7 cellular contexts compared by ENCODE assay signal in genomic region chr19:3479177-3479818, GRCh38. TPM values are rescaled to one million over a fixed set of nuclear protein-coding genes. Genes with fewer than 3 reads are reported as not detected.
DNase-seq lines count a peak whose midpoint lies in the region; ATAC-seq and TF ChIP-seq lines count a peak whose summit lies in the region.
"Had no signal": no experiment of that assay in that cellular context is flagged by ENCODE, and none has a peak within 500 bp of the region (broad histone marks: within the 10 kb centered on the region; RNA-seq: fewer than 3 reads in every experiment).

No MANE protein-coding gene starts in this region.

- CTCF ChIA-PET in WTC11 (lab: Charles Lee): interaction anchor here (0.6 to 2.5 kb wide), 19 partner anchors 10 to 350 kb away, joined by 3 to 26 read pairs (median 4); partner anchors contain the start of gene DOHH

- H3K4me3 ChIP-seq in neural progenitor cell: no peak overlapping the region

- TF ChIP-seq CTCF in WTC11 (IDR thresholded peaks at IDR 0.05): no peak
- TF ChIP-seq CTCF in neural progenitor cell (IDR thresholded peaks at IDR 0.05): no peak

- POLR2A ChIA-PET in WTC11 (lab: Charles Lee): interaction anchor here (0.7 to 1.0 kb wide), 3 partner anchors 11 to 128 kb away, joined by 3 to 4 read pairs (median 4); no protein-coding TSS in a partner anchor

- no peaks in the 10 kb centered on the region for H3K9me3 ChIP-seq in neural progenitor cell (ENCODE audit: low read depth)

- no peaks in the 10 kb centered on the region for H3K4me1 ChIP-seq in neural progenitor cell

- H3K4me3 Mint-ChIP-seq in WTC11 (no peak overlapping the region; the same call in 1 of the 2 replicates), neural progenitor cell (no peak overlapping the region)

- peaks cover 20% of the 10 kb centered on the region for H3K4me1 Mint-ChIP-seq in WTC11
- peaks cover 14% of the 10 kb centered on the region for H3K4me1 Mint-ChIP-seq in neural progenitor cell

- H3K27ac Mint-ChIP-seq in WTC11 (no peak overlapping the region), neural progenitor cell (no peak overlapping the region)
- H3K27ac Mint-ChIP-seq: T-helper 1 cell treated with Interleukin-12 subunit alpha and Interleukin-12 subunit beta and Interleukin-4 antibody, amounts not matched to agents 30 μg/mL and 1 μg/mL, for 36 hours had no signal

- H3K9me3 Mint-ChIP-seq in WTC11 (no peaks in the 10 kb centered on the region), neural progenitor cell (no peaks in the 10 kb centered on the region)
- H3K9me3 Mint-ChIP-seq: T-helper 1 cell treated with Interleukin-12 subunit alpha and Interleukin-12 subunit beta and Interleukin-4 antibody, amounts not matched to agents 30 μg/mL and 1 μg/mL, for 36 hours had no signal

- H2AFZ ChIP-seq in neural progenitor cell (replicated peaks): no peak overlapping the region

- H3K27me3 Mint-ChIP-seq in WTC11 (ENCODE audit: low read depth) (peaks cover 6% of the 10 kb centered on the region), neural progenitor cell (ENCODE audit: insufficient read depth, low read depth) (peaks cover 17% of the 10 kb centered on the region)

- H3K27ac ChIP-seq in neural progenitor cell: no peak overlapping the region

- no peaks in the 10 kb centered on the region for H4K20me1 ChIP-seq in neural progenitor cell (ENCODE audit: low read depth)

- H3K27me3 ChIP-seq in neural progenitor cell: peaks cover 26% of the 10 kb centered on the region

- H3K36me3 Mint-ChIP-seq in WTC11 (no peaks in the 10 kb centered on the region), neural progenitor cell (no peaks in the 10 kb centered on the region)

- H3K79me2 ChIP-seq in neural progenitor cell (ENCODE audit: low read depth): no peaks in the 10 kb centered on the region

- H3K4me2 ChIP-seq in neural progenitor cell: no peak overlapping the region

- DNase-seq in KG1 (lab: John Stamatoyannopoulos, UW) (peak; percentile 91), WTC11 (ENCODE audit: low spot score) (peak; percentile 79), neural progenitor cell (ENCODE audit: low spot score) (peak; percentile 66)

- H3F3A ChIP-seq in neural progenitor cell (ENCODE audit: low read depth): peaks cover 7% of the 10 kb centered on the region

- ATAC-seq in WTC11 (peak; percentile 47), HG02642 (IDR thresholded peaks at IDR 0.05; ENCODE audit: poor library complexity, unreplicated experiment) (no peak), GM21515 (IDR thresholded peaks at IDR 0.05; ENCODE audit: unreplicated experiment) (no peak), HG03378 (IDR thresholded peaks at IDR 0.05; ENCODE audit: unreplicated experiment) (no peak)

- no peak overlapping the region for H3K9ac ChIP-seq in neural progenitor cell

- no peaks in the 10 kb centered on the region for H3K36me3 ChIP-seq in neural progenitor cell

TF ChIP-seq in WTC11, 78 proteins besides CTCF, POLR2A, EP300 and RAD21:
- TF ChIP-seq ZBTB21 (CRISPR knock-in tag; IDR thresholded peaks at IDR 0.05; ENCODE audit: borderline replicate concordance) (no peak), TEAD1 (CRISPR knock-in tag; IDR thresholded peaks at IDR 0.05) (no peak), ZNF232 (CRISPR knock-in tag; IDR thresholded peaks at IDR 0.05) (no peak)

RNA-seq across cellular contexts. Expression of gene SMIM24, which starts 1.0 kb away (rescaled TPM):
- total RNA-seq in WTC11 (2021): 2.8 to 9.9 TPM (median 7.4 TPM) in 3 replicates
- 0.81 and 1.7 TPM in 2 replicates for total RNA-seq in neural progenitor cell (ENCODE audit: low replicate concordance)

RNA-seq across cellular contexts. Expression of gene SMIM44, which starts 3.9 kb away (rescaled TPM):
- not detected in 3 replicates for total RNA-seq in WTC11 (2021)
- not detected in 2 replicates for total RNA-seq in neural progenitor cell (ENCODE audit: low replicate concordance)

RNA-seq across cellular contexts. Expression of gene DOHH, which starts 21.2 kb away (rescaled TPM):
- total RNA-seq in WTC11 (2021) (16.9 to 22.2 TPM (median 18.3 TPM) in 3 replicates), neural progenitor cell (ENCODE audit: low replicate concordance) (0.69 and 12.1 TPM in 2 replicates)

RNA-seq across cellular contexts. Expression of gene FZR1, which starts 26.8 kb away (rescaled TPM):
- total RNA-seq in WTC11 (2021): 43.6 to 60.8 TPM (median 44.4 TPM) in 3 replicates
- total RNA-seq in neural progenitor cell (ENCODE audit: low replicate concordance): 16.4 and 56.1 TPM in 2 replicates

RNA-seq across cellular contexts. Expression of gene TEKTIP1, which starts 59.7 kb away (rescaled TPM):
- total RNA-seq in WTC11 (2021): 3.3 to 6.3 TPM (median 4.7 TPM) in 3 replicates
- not detected in 2 replicates for total RNA-seq in neural progenitor cell (ENCODE audit: low replicate concordance)
